In genomic region chr7:148697256-148697841, GRCh38 we compare ENCODE assay signal across 8 cellular contexts. TPM values are rescaled to one million over a fixed set of nuclear protein-coding genes. Genes with fewer than 3 reads are reported as not detected.
DNase-seq lines count a peak whose midpoint lies in the region; TF ChIP-seq lines count a peak whose summit lies in the region.

No MANE protein-coding gene starts in this region.

- H3K4me3 ChIP-seq in AG04450 (ENCODE audit: low read depth, low read length) (peak overlapping the region; percentile 74), NB4 (ENCODE audit: low read depth, low read length) (peak overlapping the region; percentile 60)

- no peak for DNase-seq in AG04450 (ENCODE audit: low read depth, low spot score)
- DNase-seq in NB4 (ENCODE audit: low read depth) = peak; percentile 78
- DNase-seq in activated T-helper 2 cell treated with anti-CD3 and anti-CD28 coated beads, Interferon-gamma antibody, Interleukin-2, Interleukin-4, amounts not matched to agents 10 μg/mL and 5 μg/mL and 100 μg/mL, durations not matched to agents 14 hours and 24 hours and 36 hours (ENCODE audit: low spot score) = no peak
- peak; percentile 12 for DNase-seq in globus pallidus (ENCODE audit: low spot score)
- peak; percentile 43 for DNase-seq in retina
- DNase-seq in NCI-H1694 (lab: John Stamatoyannopoulos, UW) = no peak
- DNase-seq in NCI-H226 = no peak
- DNase-seq in NCI-H1105 treated with DMSO at 0.1 percent for 48 hours (lab: John Stamatoyannopoulos, UW) = no peak

- TF ChIP-seq POLR2A in NB4 (IDR thresholded peaks at IDR 0.05; ENCODE audit: extremely low read depth, insufficient read length) = no peak

- peaks cover 12% of the 10 kb centered on the region for H3K36me3 Mint-ChIP-seq in activated T-helper 2 cell treated with anti-CD3 and anti-CD28 coated beads, Interferon-gamma antibody, Interleukin-2, Interleukin-4, amounts not matched to agents 10 μg/mL and 5 μg/mL and 100 μg/mL, durations not matched to agents 14 hours and 24 hours and 36 hours (ENCODE audit: low read depth)

- CTCF ChIA-PET in AG04450 (lab: Charles Lee) = interaction anchor here (0.7 to 1.2 kb wide), 2 partner anchors 197 to 266 kb away, joined by 3 to 5 read pairs; no protein-coding TSS in a partner anchor

- H3K27me3 Mint-ChIP-seq in activated T-helper 2 cell treated with anti-CD3 and anti-CD28 coated beads, Interferon-gamma antibody, Interleukin-2, Interleukin-4, amounts not matched to agents 10 μg/mL and 5 μg/mL and 100 μg/mL, durations not matched to agents 14 hours and 24 hours and 36 hours (ENCODE audit: low read depth) = no peaks in the 10 kb centered on the region

- POLR2A ChIA-PET in AG04450 (lab: Yijun Ruan, JAX) = no interaction called here

- no peaks in the 10 kb centered on the region for H3K9me3 Mint-ChIP-seq in activated T-helper 2 cell treated with anti-CD3 and anti-CD28 coated beads, Interferon-gamma antibody, Interleukin-2, Interleukin-4, amounts not matched to agents 10 μg/mL and 5 μg/mL and 100 μg/mL, durations not matched to agents 14 hours and 24 hours and 36 hours

- H3K4me1 Mint-ChIP-seq in activated T-helper 2 cell treated with anti-CD3 and anti-CD28 coated beads, Interferon-gamma antibody, Interleukin-2, Interleukin-4, amounts not matched to agents 10 μg/mL and 5 μg/mL and 100 μg/mL, durations not matched to agents 14 hours and 24 hours and 36 hours (ENCODE audit: low read depth) = peaks cover 48% of the 10 kb centered on the region

- peak overlapping the region; percentile 86 for H3K4me3 Mint-ChIP-seq in activated T-helper 2 cell treated with anti-CD3 and anti-CD28 coated beads, Interferon-gamma antibody, Interleukin-2, Interleukin-4, amounts not matched to agents 10 μg/mL and 5 μg/mL and 100 μg/mL, durations not matched to agents 14 hours and 24 hours and 36 hours (ENCODE audit: low read depth)

- H3K27ac Mint-ChIP-seq in activated T-helper 2 cell treated with anti-CD3 and anti-CD28 coated beads, Interferon-gamma antibody, Interleukin-2, Interleukin-4, amounts not matched to agents 10 μg/mL and 5 μg/mL and 100 μg/mL, durations not matched to agents 14 hours and 24 hours and 36 hours = peak overlapping the region; percentile 95

- H3K27me3 ChIP-seq in AG04450 (ENCODE audit: control insufficient read depth, insufficient read depth, low read length) = no peaks in the 10 kb centered on the region

- TF ChIP-seq CTCF in AG04450 (IDR thresholded peaks at IDR 0.05; ENCODE audit: low read depth, low read length) (no peak), NB4 (IDR thresholded peaks at IDR 0.05; ENCODE audit: low read depth, low read length) (no peak)

- no peaks in the 10 kb centered on the region; the same call in 1 of the 2 replicates for H3K9me3 ChIP-seq in AG04450 (ENCODE audit: control insufficient read depth, insufficient read depth, low read length)

- H3K27ac ChIP-seq in AG04450 (ENCODE audit: low read depth, low read length) = peak overlapping the region; percentile 31

- intact Hi-C loops in activated T-helper 2 cell treated with anti-CD3 and anti-CD28 coated beads, Interferon-gamma antibody, Interleukin-2, Interleukin-4, amounts not matched to agents 10 μg/mL and 5 μg/mL and 100 μg/mL, durations not matched to agents 14 hours and 24 hours and 36 hours (cut with micrococcal nuclease) = loop anchor here (1.0 to 5.0 kb wide), 6 partner anchors 29 to 1175 kb away; partner anchors contain the start of gene ATP6V0E2

RNA-seq across cellular contexts. Expression of gene CUL1, which starts 1.4 kb away (rescaled TPM):
- polyA plus RNA-seq in AG04450 (2011; rRNA removed) = 47.7 and 56.8 TPM in 2 replicates
- polyA minus RNA-seq in AG04450 (2011; rRNA and poly(A)+ RNA removed) = 44.8 and 49.1 TPM in 2 replicates
- total RNA-seq in activated T-helper 2 cell treated with anti-CD3 and anti-CD28 coated beads, Interferon-gamma antibody, Interleukin-2, Interleukin-4, amounts not matched to agents 10 μg/mL and 5 μg/mL and 100 μg/mL, durations not matched to agents 14 hours and 24 hours and 36 hours = 69.4 and 74.5 TPM in 2 replicates

Comparison
In these comparisons a context has a peak if more than half of its experiments do, and no peak if none do; other contexts are left out.
1. DNase-seq: peak in NB4 (single experiment), globus pallidus (single experiment) and retina (single experiment); none in AG04450 (single experiment), activated T-helper 2 cell treated with anti-CD3 and anti-CD28 coated beads, Interferon-gamma antibody, Interleukin-2, Interleukin-4, amounts not matched to agents 10 μg/mL and 5 μg/mL and 100 μg/mL, durations not matched to agents 14 hours and 24 hours and 36 hours (single experiment), NCI-H1694 (single experiment), NCI-H226 (single experiment) and NCI-H1105 treated with DMSO at 0.1 percent for 48 hours (single experiment).